1 cellular context compared by ENCODE assay signal in the genomic region with DNA sequence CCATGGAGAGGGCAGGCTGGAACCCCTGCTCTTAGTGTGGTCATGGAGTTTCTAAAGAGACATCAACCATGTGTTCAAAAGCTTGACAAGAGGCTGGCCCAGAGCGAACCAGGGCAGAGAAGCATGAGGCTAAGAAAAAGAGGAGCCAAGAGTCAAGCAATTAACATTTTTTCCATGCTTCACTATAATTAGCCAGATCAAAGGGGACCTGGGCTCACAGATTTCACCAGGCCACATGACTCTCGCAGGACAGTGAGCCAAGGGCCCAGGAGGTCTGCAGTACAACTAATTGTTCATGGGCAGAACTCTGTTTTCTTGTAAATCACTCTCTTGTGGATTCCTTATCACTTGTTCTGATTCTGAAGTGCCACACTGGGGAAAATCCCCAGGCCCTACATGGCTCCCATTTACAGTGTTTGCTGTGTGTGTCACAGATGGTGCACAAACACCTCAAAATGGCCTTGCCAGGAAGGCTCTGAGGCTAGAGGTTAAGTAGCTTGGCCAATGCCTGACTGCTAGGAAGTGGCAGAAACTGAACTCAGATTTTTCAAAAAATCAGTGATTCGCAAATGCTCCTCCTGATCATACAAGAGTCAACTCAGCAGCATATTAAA.
TF ChIP-seq lines count a peak whose summit lies in the region.

No MANE protein-coding gene starts in this region.

TF ChIP-seq in HepG2, 621 proteins besides CTCF, POLR2A, EP300 and RAD21 (continued from another document):
- TF ChIP-seq, protein P1, sequence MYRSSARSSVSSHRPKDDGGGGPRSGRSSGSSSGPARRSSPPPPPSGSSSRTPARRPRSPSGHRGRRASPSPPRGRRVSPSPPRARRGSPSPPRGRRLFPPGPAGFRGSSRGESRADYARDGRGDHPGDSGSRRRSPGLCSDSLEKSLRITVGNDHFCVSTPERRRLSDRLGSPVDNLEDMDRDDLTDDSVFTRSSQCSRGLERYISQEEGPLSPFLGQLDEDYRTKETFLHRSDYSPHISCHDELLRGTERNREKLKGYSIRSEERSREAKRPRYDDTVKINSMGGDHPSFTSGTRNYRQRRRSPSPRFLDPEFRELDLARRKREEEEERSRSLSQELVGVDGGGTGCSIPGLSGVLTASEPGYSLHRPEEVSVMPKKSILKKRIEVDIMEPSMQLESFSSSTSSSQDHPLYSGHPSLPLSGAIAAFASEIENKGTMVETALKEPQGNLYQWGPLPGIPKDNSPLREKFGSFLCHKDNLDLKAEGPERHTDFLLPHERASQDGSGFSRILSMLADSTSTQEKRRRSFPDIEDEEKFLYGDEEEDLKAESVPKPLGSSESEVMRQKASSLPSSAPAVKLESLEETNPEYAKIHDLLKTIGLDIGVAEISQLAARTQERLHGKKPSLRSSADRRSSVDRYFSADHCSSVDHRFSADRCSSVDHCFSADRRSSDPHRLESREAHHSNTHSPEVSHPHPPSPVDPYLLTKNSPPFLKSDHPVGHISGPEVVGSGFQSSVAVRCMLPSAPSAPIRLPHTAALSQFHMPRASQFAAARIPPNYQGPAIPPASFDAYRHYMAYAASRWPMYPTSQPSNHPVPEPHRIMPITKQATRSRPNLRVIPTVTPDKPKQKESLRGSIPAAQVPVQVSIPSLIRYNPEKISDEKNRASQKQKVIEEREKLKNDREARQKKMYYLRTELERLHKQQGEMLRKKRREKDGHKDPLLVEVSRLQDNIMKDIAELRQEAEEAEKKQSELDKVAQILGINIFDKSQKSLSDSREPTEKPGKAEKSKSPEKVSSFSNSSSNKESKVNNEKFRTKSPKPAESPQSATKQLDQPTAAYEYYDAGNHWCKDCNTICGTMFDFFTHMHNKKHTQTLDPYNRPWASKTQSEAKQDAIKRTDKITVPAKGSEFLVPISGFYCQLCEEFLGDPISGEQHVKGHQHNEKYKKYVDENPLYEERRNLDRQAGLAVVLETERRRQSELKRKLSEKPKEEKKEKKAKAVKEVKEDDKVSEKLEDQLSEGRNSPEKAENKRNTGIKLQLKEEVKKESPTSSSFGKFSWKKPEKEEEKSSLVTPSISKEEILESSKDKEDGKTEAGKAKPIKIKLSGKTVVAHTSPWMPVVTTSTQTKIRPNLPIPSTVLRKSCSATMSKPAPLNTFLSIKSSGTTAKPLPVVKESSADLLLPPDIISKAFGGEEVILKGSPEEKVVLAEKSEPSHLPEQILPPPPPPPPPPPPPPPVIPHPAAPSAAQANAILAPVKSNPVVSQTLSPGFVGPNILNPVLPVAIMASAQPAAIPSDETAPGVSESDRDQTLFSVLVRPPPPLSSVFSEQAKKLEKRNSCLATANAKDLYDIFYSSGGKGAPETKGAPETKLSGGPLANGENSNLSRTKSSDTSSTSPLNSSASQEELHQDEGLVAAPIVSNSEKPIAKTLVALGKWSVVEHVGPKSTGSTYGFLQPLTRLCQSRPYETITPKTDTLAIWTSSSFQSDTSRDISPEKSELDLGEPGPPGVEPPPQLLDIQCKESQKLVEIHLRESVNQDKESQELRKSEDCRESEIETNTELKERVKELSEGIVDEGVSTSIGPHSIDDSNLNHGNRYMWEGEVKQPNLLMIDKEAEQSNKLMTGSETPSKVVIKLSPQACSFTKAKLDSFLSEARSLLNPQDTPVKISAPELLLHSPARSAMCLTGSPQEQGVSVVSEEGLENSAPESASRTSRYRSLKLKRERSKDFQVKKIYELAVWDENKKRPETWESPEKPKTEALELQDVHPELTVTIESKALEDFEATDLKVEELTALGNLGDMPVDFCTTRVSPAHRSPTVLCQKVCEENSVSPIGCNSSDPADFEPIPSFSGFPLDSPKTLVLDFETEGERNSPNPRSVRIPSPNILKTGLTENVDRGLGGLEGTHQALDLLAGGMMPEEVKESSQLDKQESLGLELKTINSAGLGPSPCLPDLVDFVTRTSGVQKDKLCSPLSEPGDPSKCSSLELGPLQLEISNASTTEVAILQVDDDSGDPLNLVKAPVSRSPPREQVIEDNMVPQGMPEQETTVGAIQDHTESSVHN (CRISPR knock-in tag; IDR thresholded peaks at IDR 0.05) = no peak
- TF ChIP-seq SOX5 (CRISPR knock-in tag; IDR thresholded peaks at IDR 0.05; ENCODE audit: borderline replicate concordance) = no peak
- TF ChIP-seq KMT2B (CRISPR knock-in tag; IDR thresholded peaks at IDR 0.05) = no peak
- TF ChIP-seq, protein P2, sequence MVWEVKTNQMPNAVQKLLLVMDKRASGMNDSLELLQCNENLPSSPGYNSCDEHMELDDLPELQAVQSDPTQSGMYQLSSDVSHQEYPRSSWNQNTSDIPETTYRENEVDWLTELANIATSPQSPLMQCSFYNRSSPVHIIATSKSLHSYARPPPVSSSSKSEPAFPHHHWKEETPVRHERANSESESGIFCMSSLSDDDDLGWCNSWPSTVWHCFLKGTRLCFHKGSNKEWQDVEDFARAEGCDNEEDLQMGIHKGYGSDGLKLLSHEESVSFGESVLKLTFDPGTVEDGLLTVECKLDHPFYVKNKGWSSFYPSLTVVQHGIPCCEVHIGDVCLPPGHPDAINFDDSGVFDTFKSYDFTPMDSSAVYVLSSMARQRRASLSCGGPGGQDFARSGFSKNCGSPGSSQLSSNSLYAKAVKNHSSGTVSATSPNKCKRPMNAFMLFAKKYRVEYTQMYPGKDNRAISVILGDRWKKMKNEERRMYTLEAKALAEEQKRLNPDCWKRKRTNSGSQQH (CRISPR knock-in tag; IDR thresholded peaks at IDR 0.05; ENCODE audit: low read depth) = no peak
